2 cellular contexts compared by ENCODE assay signal in the genomic region with DNA sequence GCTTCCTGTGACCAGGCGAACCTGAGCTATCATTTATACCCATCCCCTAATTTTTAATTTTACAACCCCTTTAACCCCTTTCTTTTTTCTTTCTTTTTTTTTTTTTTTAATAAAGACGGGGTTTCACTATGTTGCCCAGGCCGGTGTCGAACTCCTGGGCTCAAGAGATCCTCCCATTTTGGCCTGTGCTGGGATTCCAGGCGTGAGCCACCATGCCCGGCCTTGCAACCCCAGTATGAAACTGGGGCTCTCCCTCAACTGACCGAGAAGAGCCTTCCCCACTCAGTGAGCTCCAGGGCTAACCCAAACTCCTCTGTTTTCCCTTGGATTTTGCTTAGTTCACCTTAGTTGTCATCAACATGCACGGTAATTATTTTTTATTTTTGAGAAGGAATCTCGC.
TF ChIP-seq lines count a peak whose summit lies in the region.

No MANE protein-coding gene starts in this region.

TF ChIP-seq in SK-N-SH, 30 proteins besides CTCF, POLR2A, EP300 and RAD21 (continued from another document):
- TF ChIP-seq YY1 (IDR thresholded peaks at IDR 0.05; ENCODE audit: low read depth) = no peak

TF ChIP-seq in SK-N-SH treated with all-trans-retinoic acid at 6 μM for 48 hours, 23 proteins besides CTCF, POLR2A, EP300 and RAD21:
- TF ChIP-seq, protein P1, sequence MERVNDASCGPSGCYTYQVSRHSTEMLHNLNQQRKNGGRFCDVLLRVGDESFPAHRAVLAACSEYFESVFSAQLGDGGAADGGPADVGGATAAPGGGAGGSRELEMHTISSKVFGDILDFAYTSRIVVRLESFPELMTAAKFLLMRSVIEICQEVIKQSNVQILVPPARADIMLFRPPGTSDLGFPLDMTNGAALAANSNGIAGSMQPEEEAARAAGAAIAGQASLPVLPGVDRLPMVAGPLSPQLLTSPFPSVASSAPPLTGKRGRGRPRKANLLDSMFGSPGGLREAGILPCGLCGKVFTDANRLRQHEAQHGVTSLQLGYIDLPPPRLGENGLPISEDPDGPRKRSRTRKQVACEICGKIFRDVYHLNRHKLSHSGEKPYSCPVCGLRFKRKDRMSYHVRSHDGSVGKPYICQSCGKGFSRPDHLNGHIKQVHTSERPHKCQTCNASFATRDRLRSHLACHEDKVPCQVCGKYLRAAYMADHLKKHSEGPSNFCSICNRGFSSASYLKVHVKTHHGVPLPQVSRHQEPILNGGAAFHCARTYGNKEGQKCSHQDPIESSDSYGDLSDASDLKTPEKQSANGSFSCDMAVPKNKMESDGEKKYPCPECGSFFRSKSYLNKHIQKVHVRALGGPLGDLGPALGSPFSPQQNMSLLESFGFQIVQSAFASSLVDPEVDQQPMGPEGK (CRISPR knock-in tag; IDR thresholded peaks at IDR 0.05; ENCODE audit: borderline replicate concordance) = no peak
- TF ChIP-seq OSR1 (CRISPR knock-in tag; IDR thresholded peaks at IDR 0.05) (no peak), CSDC2 (CRISPR knock-in tag; IDR thresholded peaks at IDR 0.05) (no peak), BACH2 (CRISPR knock-in tag; IDR thresholded peaks at IDR 0.05; ENCODE audit: borderline replicate concordance) (no peak), ZNF565 (CRISPR knock-in tag; conservative IDR thresholded peaks at IDR 0.05; ENCODE audit: low read depth) (no peak), PPARA (CRISPR knock-in tag; IDR thresholded peaks at IDR 0.05; ENCODE audit: borderline replicate concordance) (no peak), ARNTL (CRISPR knock-in tag; IDR thresholded peaks at IDR 0.05; ENCODE audit: borderline replicate concordance, low read depth) (no peak), ZNF70 (CRISPR knock-in tag; IDR thresholded peaks at IDR 0.05) (no peak), TCF4 (CRISPR knock-in tag; IDR thresholded peaks at IDR 0.05; ENCODE audit: borderline replicate concordance) (no peak), ZC3H10 (CRISPR knock-in tag; IDR thresholded peaks at IDR 0.05) (no peak), ZFP3 (CRISPR knock-in tag; IDR thresholded peaks at IDR 0.05) (no peak), GLIS3 (CRISPR knock-in tag; IDR thresholded peaks at IDR 0.05) (no peak), SNAI2 (CRISPR knock-in tag; IDR thresholded peaks at IDR 0.05) (no peak)
- TF ChIP-seq, protein P2, sequence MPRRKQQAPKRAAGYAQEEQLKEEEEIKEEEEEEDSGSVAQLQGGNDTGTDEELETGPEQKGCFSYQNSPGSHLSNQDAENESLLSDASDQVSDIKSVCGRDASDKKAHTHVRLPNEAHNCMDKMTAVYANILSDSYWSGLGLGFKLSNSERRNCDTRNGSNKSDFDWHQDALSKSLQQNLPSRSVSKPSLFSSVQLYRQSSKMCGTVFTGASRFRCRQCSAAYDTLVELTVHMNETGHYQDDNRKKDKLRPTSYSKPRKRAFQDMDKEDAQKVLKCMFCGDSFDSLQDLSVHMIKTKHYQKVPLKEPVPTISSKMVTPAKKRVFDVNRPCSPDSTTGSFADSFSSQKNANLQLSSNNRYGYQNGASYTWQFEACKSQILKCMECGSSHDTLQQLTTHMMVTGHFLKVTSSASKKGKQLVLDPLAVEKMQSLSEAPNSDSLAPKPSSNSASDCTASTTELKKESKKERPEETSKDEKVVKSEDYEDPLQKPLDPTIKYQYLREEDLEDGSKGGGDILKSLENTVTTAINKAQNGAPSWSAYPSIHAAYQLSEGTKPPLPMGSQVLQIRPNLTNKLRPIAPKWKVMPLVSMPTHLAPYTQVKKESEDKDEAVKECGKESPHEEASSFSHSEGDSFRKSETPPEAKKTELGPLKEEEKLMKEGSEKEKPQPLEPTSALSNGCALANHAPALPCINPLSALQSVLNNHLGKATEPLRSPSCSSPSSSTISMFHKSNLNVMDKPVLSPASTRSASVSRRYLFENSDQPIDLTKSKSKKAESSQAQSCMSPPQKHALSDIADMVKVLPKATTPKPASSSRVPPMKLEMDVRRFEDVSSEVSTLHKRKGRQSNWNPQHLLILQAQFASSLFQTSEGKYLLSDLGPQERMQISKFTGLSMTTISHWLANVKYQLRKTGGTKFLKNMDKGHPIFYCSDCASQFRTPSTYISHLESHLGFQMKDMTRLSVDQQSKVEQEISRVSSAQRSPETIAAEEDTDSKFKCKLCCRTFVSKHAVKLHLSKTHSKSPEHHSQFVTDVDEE (CRISPR knock-in tag; IDR thresholded peaks at IDR 0.05) = no peak
